Comparison of ENCODE assay signal across 19 cellular contexts in genomic region chr5:7419846-7420245, GRCh38. TPM values are rescaled to one million over a fixed set of nuclear protein-coding genes. Genes with fewer than 3 reads are reported as not detected.
"Had no signal": no experiment of that assay in that cellular context is flagged by ENCODE, and none has a peak within 500 bp of the region (broad histone marks: within the 10 kb centered on the region; RNA-seq: fewer than 3 reads in every experiment).

No MANE protein-coding gene starts in this region.

- H3K4me1 ChIP-seq: heart right ventricle, testis had no signal

- H3K4me3 ChIP-seq: cardiac muscle cell, heart right ventricle, testis had no signal

- H3K36me3 ChIP-seq: cardiac muscle cell, heart right ventricle had no signal

- H3K4me3 Mint-ChIP-seq: activated CD8-positive, alpha-beta T cell treated with anti-CD3 and anti-CD28 coated beads, Interleukin-2, amount 10 ng/mL, durations not matched to agents 7 days and 5 days; activated naive CD8-positive, alpha-beta T cell treated with anti-CD3 and anti-CD28 coated beads, Interleukin-2, amount 50 U/mL, for 24 hours; activated T-helper 1 cell treated with anti-CD3 and anti-CD28 coated beads, Interleukin-12 subunit alpha, Interleukin-12 subunit beta, Interleukin-2, Interleukin-4 antibody, amounts not matched to agents 30 ng/mL and 10 ng/mL and 1 ng/mL, durations not matched to agents 14 hours and 24 hours and 36 hours; natural killer cell; stimulated activated naive CD8-positive, alpha-beta T cell treated with anti-CD3 and anti-CD28 coated beads, Interleukin-15, Interleukin-2, amounts not matched to agents 100 ng/mL and 50 ng/mL, for 24 hours; T-helper 2 cell treated with Interferon-gamma antibody and Interleukin-4, amounts not matched to agents 5 μg/mL and 100 μg/mL, for 36 hours had no signal

- H3K27ac ChIP-seq: ascending aorta, cardiac muscle cell, heart right ventricle, testis had no signal

- H3K9me3 ChIP-seq: ascending aorta, heart right ventricle, testis had no signal

- ATAC-seq: activated CD8-positive, alpha-beta T cell treated with anti-CD3 and anti-CD28 coated beads, Interleukin-2, amount 10 ng/mL, durations not matched to agents 7 days and 5 days; activated naive CD8-positive, alpha-beta T cell treated with anti-CD3 and anti-CD28 coated beads, Interleukin-2, amount 50 U/mL, for 24 hours; left cardiac atrium; natural killer cell had no signal

- H3K9me3 Mint-ChIP-seq: activated naive CD8-positive, alpha-beta T cell treated with anti-CD3 and anti-CD28 coated beads, Interleukin-2, amount 50 U/mL, for 24 hours; activated T-helper 1 cell treated with anti-CD3 and anti-CD28 coated beads, Interleukin-12 subunit alpha, Interleukin-12 subunit beta, Interleukin-2, Interleukin-4 antibody, amounts not matched to agents 30 ng/mL and 10 ng/mL and 1 ng/mL, durations not matched to agents 14 hours and 24 hours and 36 hours; stimulated activated naive CD8-positive, alpha-beta T cell treated with anti-CD3 and anti-CD28 coated beads, Interleukin-15, Interleukin-2, amounts not matched to agents 100 ng/mL and 50 ng/mL, for 24 hours; T-helper 2 cell treated with Interferon-gamma antibody and Interleukin-4, amounts not matched to agents 5 μg/mL and 100 μg/mL, for 36 hours had no signal

- H3K4me1 Mint-ChIP-seq: activated naive CD8-positive, alpha-beta T cell treated with anti-CD3 and anti-CD28 coated beads, Interleukin-2, amount 50 U/mL, for 24 hours; natural killer cell had no signal

- H3K27ac Mint-ChIP-seq: activated CD8-positive, alpha-beta T cell treated with anti-CD3 and anti-CD28 coated beads, Interleukin-2, amount 10 ng/mL, durations not matched to agents 7 days and 5 days; activated naive CD8-positive, alpha-beta T cell treated with anti-CD3 and anti-CD28 coated beads, Interleukin-2, amount 50 U/mL, for 24 hours; activated T-helper 1 cell treated with anti-CD3 and anti-CD28 coated beads, Interleukin-12 subunit alpha, Interleukin-12 subunit beta, Interleukin-2, Interleukin-4 antibody, amounts not matched to agents 30 ng/mL and 10 ng/mL and 1 ng/mL, durations not matched to agents 14 hours and 24 hours and 36 hours; natural killer cell; stimulated activated naive CD8-positive, alpha-beta T cell treated with anti-CD3 and anti-CD28 coated beads, Interleukin-15, Interleukin-2, amounts not matched to agents 100 ng/mL and 50 ng/mL, for 24 hours; T-helper 2 cell treated with Interferon-gamma antibody and Interleukin-4, amounts not matched to agents 5 μg/mL and 100 μg/mL, for 36 hours had no signal

- DNase-seq: activated CD4-positive, alpha-beta T cell treated with anti-CD3 and anti-CD28 coated beads for 1 hour; activated CD8-positive, alpha-beta T cell treated with anti-CD3 and anti-CD28 coated beads, Interleukin-2, amount 10 ng/mL, durations not matched to agents 7 days and 5 days; activated naive CD4-positive, alpha-beta T cell treated with Interleukin-2 at 50 U/mL for 16 hours; activated naive CD8-positive, alpha-beta T cell treated with anti-CD3 and anti-CD28 coated beads, Interleukin-2, amount 50 U/mL, for 24 hours; effector CD4-positive, alpha-beta T cell; heart right ventricle; left cardiac atrium; natural killer cell; stimulated activated CD4-positive, alpha-beta T cell treated with anti-CD3 and anti-CD28 coated beads, Interleukin-15, amount 100 ng/mL, for 24 hours; stimulated activated CD4-positive, alpha-beta T cell treated with anti-CD3 and anti-CD28 coated beads, Interleukin-4, amount 100 ng/mL, for 24 hours; SW 1271; testis had no signal

- H3K36me3 Mint-ChIP-seq: natural killer cell had no signal

- H3K27me3 ChIP-seq: ascending aorta, cardiac muscle cell, testis had no signal

RNA-seq across cellular contexts. Expression of gene ADCY2, which starts 23.9 kb away (rescaled TPM):
- total RNA-seq: activated CD8-positive, alpha-beta T cell treated with anti-CD3 and anti-CD28 coated beads, Interleukin-2, amount 10 ng/mL, durations not matched to agents 7 days and 5 days; activated T-helper 1 cell treated with anti-CD3 and anti-CD28 coated beads, Interleukin-12 subunit alpha, Interleukin-12 subunit beta, Interleukin-2, Interleukin-4 antibody, amounts not matched to agents 30 ng/mL and 10 ng/mL and 1 ng/mL, durations not matched to agents 14 hours and 24 hours and 36 hours; lung microvascular endothelial cell; natural killer cell; osteocyte had no signal
